ENCODE assay signal across 1 cellular context in genomic region chr15:44719293-44719999, GRCh38.
TF ChIP-seq lines count a peak whose summit lies in the region.

No MANE protein-coding gene starts in this region.

TF ChIP-seq in HepG2, 621 proteins besides CTCF, POLR2A, EP300 and RAD21:
- TF ChIP-seq ZNF782 (CRISPR knock-in tag; IDR thresholded peaks at IDR 0.05; ENCODE audit: borderline replicate concordance) (no peak), HOMEZ (CRISPR knock-in tag; IDR thresholded peaks at IDR 0.05; ENCODE audit: low read depth) (peak; percentile 13; the same call in 1 of the 2 replicates), ZNF546 (CRISPR knock-in tag; conservative IDR thresholded peaks at IDR 0.05) (no peak), ZNF550 (CRISPR knock-in tag; IDR thresholded peaks at IDR 0.05; ENCODE audit: borderline replicate concordance) (no peak), ARNT2 (CRISPR knock-in tag; IDR thresholded peaks at IDR 0.05; ENCODE audit: low read depth) (no peak), ZNF451 (CRISPR knock-in tag; IDR thresholded peaks at IDR 0.05) (no peak), POLR2G (IDR thresholded peaks at IDR 0.05; ENCODE audit: low read depth, low read length) (peak; percentile 57), GTF2F1 (IDR thresholded peaks at IDR 0.05; ENCODE audit: low read length) (no peak), PAX8 (CRISPR knock-in tag; IDR thresholded peaks at IDR 0.05; ENCODE audit: borderline replicate concordance) (no peak), RBM22 (optimal IDR thresholded peaks at IDR 0.05; ENCODE audit: low read length) (peak; percentile 46), MEF2D (CRISPR knock-in tag; IDR thresholded peaks at IDR 0.05) (no peak), ZNF235 (CRISPR knock-in tag; IDR thresholded peaks at IDR 0.05; ENCODE audit: borderline replicate concordance) (no peak), NFATC3 (CRISPR knock-in tag; IDR thresholded peaks at IDR 0.05) (no peak), ZNF609 (CRISPR knock-in tag; IDR thresholded peaks at IDR 0.05; ENCODE audit: borderline replicate concordance) (no peak), PRPF4 (IDR thresholded peaks at IDR 0.05; ENCODE audit: low read depth, low read length, poor library complexity, severe bottlenecking) (no peak), FOXA3 (CRISPR knock-in tag; IDR thresholded peaks at IDR 0.05) (peak; percentile 10; the same call in 1 of the 2 replicates)
